Comparison of ENCODE assay signal across 1 cellular context in genomic region chr7:66694286-66694685, GRCh38.
TF ChIP-seq lines count a peak whose summit lies in the region.

No MANE protein-coding gene starts in this region.

TF ChIP-seq in H1, 55 proteins besides CTCF, POLR2A, EP300 and RAD21 (continued from another document):
- TF ChIP-seq TAF7 (optimal IDR thresholded peaks at IDR 0.05; ENCODE audit: borderline replicate concordance, low read depth, low read length) = no peak
- TF ChIP-seq TCF12 (IDR thresholded peaks at IDR 0.05; ENCODE audit: low read depth, low read length) = no peak
- no peak for TF ChIP-seq YY1 (IDR thresholded peaks at IDR 0.05; ENCODE audit: low read depth, low read length)
- TF ChIP-seq PHF8 (conservative IDR thresholded peaks at IDR 0.05; ENCODE audit: low read depth, low read length) = no peak
